8 cellular contexts compared by ENCODE assay signal in the genomic region with DNA sequence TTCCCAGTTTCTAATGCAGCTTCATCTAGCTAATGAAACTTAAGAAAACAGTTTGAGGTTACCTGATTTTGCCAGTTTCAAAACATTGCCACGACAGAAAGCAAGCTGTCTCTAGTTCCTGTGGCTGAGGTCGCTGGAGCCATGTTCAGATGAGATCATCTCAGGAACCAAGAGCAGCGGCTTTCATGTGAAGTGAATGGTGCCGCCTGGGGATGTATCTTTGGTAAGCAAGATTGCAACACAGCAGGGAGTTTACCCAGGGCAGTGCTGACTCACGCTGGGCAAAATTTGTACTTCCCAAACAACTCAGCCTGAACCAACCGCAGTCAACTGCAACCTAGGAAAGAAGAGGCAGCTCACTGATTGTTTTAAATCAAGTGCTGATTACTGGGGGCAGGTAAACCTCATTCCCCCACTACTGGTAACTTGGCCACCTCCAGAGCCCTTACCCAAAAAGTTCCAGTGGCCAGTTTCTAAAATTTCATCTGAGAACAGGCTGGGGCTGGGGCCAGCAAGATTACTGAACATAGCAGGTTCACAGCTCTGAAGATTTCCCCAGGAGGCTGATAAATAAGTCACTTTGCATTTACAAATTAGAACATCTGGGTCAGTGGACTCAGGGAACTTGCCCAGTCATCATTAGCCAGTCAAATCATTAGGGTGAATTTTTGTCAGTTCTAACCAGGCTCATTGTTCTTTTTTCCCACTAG.
A peak's percentile ranks its signal among the peaks of the same experiment; 100 is the strongest.
DNase-seq lines count a peak whose midpoint lies in the region; ATAC-seq lines count a peak whose summit lies in the region.

A gene with protein sequence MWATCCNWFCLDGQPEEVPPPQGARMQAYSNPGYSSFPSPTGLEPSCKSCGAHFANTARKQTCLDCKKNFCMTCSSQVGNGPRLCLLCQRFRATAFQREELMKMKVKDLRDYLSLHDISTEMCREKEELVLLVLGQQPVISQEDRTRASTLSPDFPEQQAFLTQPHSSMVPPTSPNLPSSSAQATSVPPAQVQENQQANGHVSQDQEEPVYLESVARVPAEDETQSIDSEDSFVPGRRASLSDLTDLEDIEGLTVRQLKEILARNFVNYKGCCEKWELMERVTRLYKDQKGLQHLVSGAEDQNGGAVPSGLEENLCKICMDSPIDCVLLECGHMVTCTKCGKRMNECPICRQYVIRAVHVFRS (minus strand): TSS at position 194 of the 710 bp plus-strand sequence. CDS start 37,154 bp downstream, outside the sequence.

- no peaks in the 10 kb centered on the region for H3K9me3 ChIP-seq in NT2/D1 (ENCODE audit: insufficient read depth, low read length)

- no peak within 1 kb of the TSS for H3K9ac ChIP-seq in NT2/D1 (ENCODE audit: insufficient read length, low read depth)

- H3K27me3 ChIP-seq in NT2/D1 (ENCODE audit: insufficient read depth, insufficient read length) = peaks cover 7% of the 10 kb centered on the region

- DNase-seq in CD1c-positive myeloid dendritic cell (ENCODE audit: extremely low spot score) (peak; percentile 97), NT2/D1 (ENCODE audit: low read depth, low spot score) (peak; percentile 91), epidermal melanocyte (ENCODE audit: insufficient read length, low spot score) (peak; percentile 89), middle frontal gyrus (ENCODE audit: extremely low spot score, low spot score) (peak; percentile 72)
- peak; percentile 83 for DNase-seq in activated CD8-positive, alpha-beta memory T cell treated with anti-CD3 and anti-CD28 coated beads, Interleukin-2, amount 50 U/mL, for 24 hours (ENCODE audit: extremely low read depth)
- DNase-seq in stimulated activated CD8-positive, alpha-beta memory T cell treated with anti-CD3 and anti-CD28 coated beads, Interleukin-2, amount 100 ng/mL, for 48 hours (ENCODE audit: low read depth in 2 of 2) = peak; percentile 70 to 80

- no peaks in the 10 kb centered on the region for H3K4me1 ChIP-seq in NT2/D1 (ENCODE audit: insufficient read depth, insufficient read length)

- H3K36me3 ChIP-seq in NT2/D1 (ENCODE audit: insufficient read depth, insufficient read length, low read length) = no peaks in the 10 kb centered on the region

- peak; percentile 67 for ATAC-seq in GM19372 (IDR thresholded peaks at IDR 0.05; ENCODE audit: low read depth, unreplicated experiment)
- peak; percentile 67 for ATAC-seq in HG03558 (IDR thresholded peaks at IDR 0.05; ENCODE audit: extremely low read depth, unreplicated experiment)

- no peak within 1 kb of the TSS for H3K4me3 ChIP-seq in NT2/D1 (ENCODE audit: insufficient read length, low read depth)
